In the genomic region with DNA sequence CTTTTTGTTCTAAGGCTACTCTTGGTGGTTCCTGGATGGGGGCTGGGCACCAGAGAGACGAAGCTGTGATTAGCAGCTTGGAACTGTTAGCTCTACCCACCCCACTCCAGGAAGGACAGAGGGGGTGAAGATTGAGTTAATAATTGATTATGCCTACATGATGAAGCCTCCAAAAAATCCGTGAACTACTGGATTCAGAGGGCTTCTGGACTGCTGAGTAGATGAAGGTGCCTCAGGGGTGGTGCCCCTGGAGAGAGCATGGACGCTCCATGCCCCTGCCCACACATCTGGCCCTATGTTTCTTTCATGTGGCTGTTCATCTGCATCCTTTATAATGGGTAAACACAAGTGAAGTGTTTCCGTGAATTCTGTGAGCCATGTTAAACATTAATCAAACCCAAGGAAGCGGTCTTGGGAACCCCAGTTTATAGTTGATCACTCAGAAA, we compare ENCODE assay signal across 17 cellular contexts. TPM values are rescaled to one million over a fixed set of nuclear protein-coding genes. Genes with fewer than 3 reads are reported as not detected.
DNase-seq lines count a peak whose midpoint lies in the region; ATAC-seq, FAIRE-seq and TF ChIP-seq lines count a peak whose summit lies in the region.
"Had no signal": no experiment of that assay in that cellular context is flagged by ENCODE, and none has a peak within 500 bp of the region (broad histone marks: within the 10 kb centered on the region; RNA-seq: fewer than 3 reads in every experiment).

No MANE protein-coding gene starts in this region.

- peaks cover 23% of the 10 kb centered on the region for H3K36me3 Mint-ChIP-seq in activated CD8-positive, alpha-beta T cell treated with anti-CD3 and anti-CD28 coated beads for 36 hours (ENCODE audit: low read depth)
- H3K36me3 Mint-ChIP-seq in activated CD8-positive, alpha-beta T cell treated with anti-CD3 and anti-CD28 coated beads, Interleukin-2, amount 10 ng/mL, durations not matched to agents 7 days and 5 days (ENCODE audit: low read depth) = peaks cover 35% of the 10 kb centered on the region
- peaks cover 35% of the 10 kb centered on the region for H3K36me3 Mint-ChIP-seq in stimulated activated memory B cell treated with anti-CD40 and anti-IgM and Interleukin-4, amounts not matched to agents 10 μg/mL and 1 μg/mL and 100 μg/mL, for 72 hours

- FAIRE-seq in urothelium cell line (lab: Jason Lieb, UNC) = no peak
- FAIRE-seq: A204.1 had no signal

- ATAC-seq in activated CD8-positive, alpha-beta T cell treated with anti-CD3 and anti-CD28 coated beads for 36 hours = no peak
- ATAC-seq in activated CD8-positive, alpha-beta T cell treated with anti-CD3 and anti-CD28 coated beads, Interleukin-2, amount 10 ng/mL, durations not matched to agents 7 days and 5 days = no peak
- ATAC-seq in stimulated activated memory B cell treated with anti-CD40 and anti-IgM and Interleukin-4, amounts not matched to agents 10 μg/mL and 1 μg/mL and 100 μg/mL, for 72 hours = no peak
- ATAC-seq in heart right ventricle = no peak
- ATAC-seq: SK-N-SH treated with all-trans-retinoic acid at 6 μM for 48 hours had no signal

- CTCF ChIA-PET in activated CD8-positive, alpha-beta T cell treated with anti-CD3 and anti-CD28 coated beads for 36 hours (lab: Charles Lee) = interaction anchor here (1.0 kb wide), 1 partner anchor 87 kb away, joined by 3 read pairs; no protein-coding TSS in a partner anchor
- CTCF ChIA-PET in activated CD8-positive, alpha-beta T cell treated with anti-CD3 and anti-CD28 coated beads, Interleukin-2, amount 10 ng/mL, durations not matched to agents 7 days and 5 days (lab: Charles Lee) = interaction anchor here (1.1 kb wide), 1 partner anchor 9 kb away, joined by 3 read pairs; no protein-coding TSS in a partner anchor

- 90 to 91% methylated on average over 5 of the region's 5 CpGs for WGBS in heart right ventricle, 2 donors

- H3K4me1 ChIP-seq in heart right ventricle = peaks cover 0 to 21% (median 11%) of the 10 kb centered on the region in 9 donors

- POLR2A ChIA-PET in activated CD8-positive, alpha-beta T cell treated with anti-CD3 and anti-CD28 coated beads for 36 hours (lab: Charles Lee) = no interaction called here
- POLR2A ChIA-PET in activated CD8-positive, alpha-beta T cell treated with anti-CD3 and anti-CD28 coated beads, Interleukin-2, amount 10 ng/mL, durations not matched to agents 7 days and 5 days (lab: Charles Lee) = no interaction called here

- H3K9me3 ChIP-seq in heart right ventricle = no peaks in the 10 kb centered on the region

- peaks cover 0 to 25% (median 6%) of the 10 kb centered on the region in 9 donors for H3K36me3 ChIP-seq in heart right ventricle

- H3K27ac Mint-ChIP-seq in activated CD8-positive, alpha-beta T cell treated with anti-CD3 and anti-CD28 coated beads for 36 hours = peak overlapping the region; percentile 46
- no peak overlapping the region for H3K27ac Mint-ChIP-seq in activated CD8-positive, alpha-beta T cell treated with anti-CD3 and anti-CD28 coated beads, Interleukin-2, amount 10 ng/mL, durations not matched to agents 7 days and 5 days
- peak overlapping the region; percentile 14 for H3K27ac Mint-ChIP-seq in stimulated activated memory B cell treated with anti-CD40 and anti-IgM and Interleukin-4, amounts not matched to agents 10 μg/mL and 1 μg/mL and 100 μg/mL, for 72 hours

- H3K27me3 ChIP-seq in heart right ventricle = no peaks in the 10 kb centered on the region

- intact Hi-C loops in activated CD8-positive, alpha-beta T cell treated with anti-CD3 and anti-CD28 coated beads for 36 hours (cut with micrococcal nuclease) = loop anchor here (10.0 kb wide), 1 partner anchor 87 kb away; no protein-coding TSS in a partner anchor
- intact Hi-C loops in heart right ventricle (cut with DNase I) = loop anchor here in 1 of 10 donors (10.0 kb wide), 1 partner anchor 137 kb away; no protein-coding TSS in a partner anchor

- no peaks in the 10 kb centered on the region for H3K27me3 Mint-ChIP-seq in activated CD8-positive, alpha-beta T cell treated with anti-CD3 and anti-CD28 coated beads for 36 hours
- no peaks in the 10 kb centered on the region for H3K27me3 Mint-ChIP-seq in activated CD8-positive, alpha-beta T cell treated with anti-CD3 and anti-CD28 coated beads, Interleukin-2, amount 10 ng/mL, durations not matched to agents 7 days and 5 days (ENCODE audit: low read depth)
- H3K27me3 Mint-ChIP-seq in stimulated activated memory B cell treated with anti-CD40 and anti-IgM and Interleukin-4, amounts not matched to agents 10 μg/mL and 1 μg/mL and 100 μg/mL, for 72 hours = no peaks in the 10 kb centered on the region

- H3K27ac ChIP-seq in heart right ventricle = no peak overlapping the region
- H3K27ac ChIP-seq: VCaP had no signal

- DNase-seq in activated CD8-positive, alpha-beta T cell treated with anti-CD3 and anti-CD28 coated beads for 36 hours = no peak
- DNase-seq in activated CD8-positive, alpha-beta T cell treated with anti-CD3 and anti-CD28 coated beads, Interleukin-2, amount 10 ng/mL, durations not matched to agents 7 days and 5 days = no peak
- DNase-seq in SW480 (ENCODE audit: low spot score) = peak; percentile 46
- peak; percentile 79 for DNase-seq in kidney glomerular epithelial cell (lab: John Stamatoyannopoulos, UW)
- no peak for DNase-seq in heart right ventricle
- DNase-seq in urothelium cell line (ENCODE audit: low spot score) = no peak
- no peak for DNase-seq in amygdala (lab: John Stamatoyannopoulos, UW)
- DNase-seq: erythroblast, NCI-H187, NCI-H510A, OCI-M1, posterior cingulate gyrus, substantia nigra had no signal

- no peak overlapping the region for H3K4me3 Mint-ChIP-seq in activated CD8-positive, alpha-beta T cell treated with anti-CD3 and anti-CD28 coated beads for 36 hours
- H3K4me3 Mint-ChIP-seq in activated CD8-positive, alpha-beta T cell treated with anti-CD3 and anti-CD28 coated beads, Interleukin-2, amount 10 ng/mL, durations not matched to agents 7 days and 5 days = no peak overlapping the region
- no peak overlapping the region for H3K4me3 Mint-ChIP-seq in stimulated activated memory B cell treated with anti-CD40 and anti-IgM and Interleukin-4, amounts not matched to agents 10 μg/mL and 1 μg/mL and 100 μg/mL, for 72 hours

- TF ChIP-seq CTCF in activated CD8-positive, alpha-beta T cell treated with anti-CD3 and anti-CD28 coated beads for 36 hours (IDR thresholded peaks at IDR 0.05) = no peak
- TF ChIP-seq CTCF in heart right ventricle (IDR thresholded peaks at IDR 0.05) = no peak

- no peaks in the 10 kb centered on the region for H3K9me3 Mint-ChIP-seq in activated CD8-positive, alpha-beta T cell treated with anti-CD3 and anti-CD28 coated beads for 36 hours
- no peaks in the 10 kb centered on the region for H3K9me3 Mint-ChIP-seq in activated CD8-positive, alpha-beta T cell treated with anti-CD3 and anti-CD28 coated beads, Interleukin-2, amount 10 ng/mL, durations not matched to agents 7 days and 5 days (ENCODE audit: insufficient read depth)
- H3K9me3 Mint-ChIP-seq in stimulated activated memory B cell treated with anti-CD40 and anti-IgM and Interleukin-4, amounts not matched to agents 10 μg/mL and 1 μg/mL and 100 μg/mL, for 72 hours = no peaks in the 10 kb centered on the region

- no peak overlapping the region for H3K4me3 ChIP-seq in heart right ventricle

- peaks cover 65% of the 10 kb centered on the region for H3K4me1 Mint-ChIP-seq in activated CD8-positive, alpha-beta T cell treated with anti-CD3 and anti-CD28 coated beads for 36 hours (ENCODE audit: low read depth)
- H3K4me1 Mint-ChIP-seq in activated CD8-positive, alpha-beta T cell treated with anti-CD3 and anti-CD28 coated beads, Interleukin-2, amount 10 ng/mL, durations not matched to agents 7 days and 5 days (ENCODE audit: low read depth) = peaks cover 69% of the 10 kb centered on the region
- peaks cover 37% of the 10 kb centered on the region for H3K4me1 Mint-ChIP-seq in stimulated activated memory B cell treated with anti-CD40 and anti-IgM and Interleukin-4, amounts not matched to agents 10 μg/mL and 1 μg/mL and 100 μg/mL, for 72 hours

RNA-seq across cellular contexts. Expression of a gene that starts 47.3 kb away (rescaled TPM):
- total RNA-seq in activated CD8-positive, alpha-beta T cell treated with anti-CD3 and anti-CD28 coated beads for 36 hours = 1 to 10 TPM; 1.5 to 2.0 TPM
- total RNA-seq in activated CD8-positive, alpha-beta T cell treated with anti-CD3 and anti-CD28 coated beads, Interleukin-2, amount 10 ng/mL, durations not matched to agents 7 days and 5 days = 1 to 10 TPM; 2.9 to 3.6 TPM
- under 1 TPM in 2 of 10 donors, not detected in 8; 0.12 to 0.17 TPM for total RNA-seq in heart right ventricle
- under 1 TPM; 0.32 to 0.95 TPM for polyA plus RNA-seq in heart right ventricle

Comparison
In these comparisons a context has a peak if more than half of its experiments do, and no peak if none do; other contexts are left out.
1. DNase-seq: peak in SW480 (single experiment) and kidney glomerular epithelial cell (single experiment); none in activated CD8-positive, alpha-beta T cell treated with anti-CD3 and anti-CD28 coated beads for 36 hours (single experiment), activated CD8-positive, alpha-beta T cell treated with anti-CD3 and anti-CD28 coated beads, Interleukin-2, amount 10 ng/mL, durations not matched to agents 7 days and 5 days (single experiment), heart right ventricle (0 of 2), urothelium cell line (single experiment) and amygdala (0 of 56).